In the genomic region with DNA sequence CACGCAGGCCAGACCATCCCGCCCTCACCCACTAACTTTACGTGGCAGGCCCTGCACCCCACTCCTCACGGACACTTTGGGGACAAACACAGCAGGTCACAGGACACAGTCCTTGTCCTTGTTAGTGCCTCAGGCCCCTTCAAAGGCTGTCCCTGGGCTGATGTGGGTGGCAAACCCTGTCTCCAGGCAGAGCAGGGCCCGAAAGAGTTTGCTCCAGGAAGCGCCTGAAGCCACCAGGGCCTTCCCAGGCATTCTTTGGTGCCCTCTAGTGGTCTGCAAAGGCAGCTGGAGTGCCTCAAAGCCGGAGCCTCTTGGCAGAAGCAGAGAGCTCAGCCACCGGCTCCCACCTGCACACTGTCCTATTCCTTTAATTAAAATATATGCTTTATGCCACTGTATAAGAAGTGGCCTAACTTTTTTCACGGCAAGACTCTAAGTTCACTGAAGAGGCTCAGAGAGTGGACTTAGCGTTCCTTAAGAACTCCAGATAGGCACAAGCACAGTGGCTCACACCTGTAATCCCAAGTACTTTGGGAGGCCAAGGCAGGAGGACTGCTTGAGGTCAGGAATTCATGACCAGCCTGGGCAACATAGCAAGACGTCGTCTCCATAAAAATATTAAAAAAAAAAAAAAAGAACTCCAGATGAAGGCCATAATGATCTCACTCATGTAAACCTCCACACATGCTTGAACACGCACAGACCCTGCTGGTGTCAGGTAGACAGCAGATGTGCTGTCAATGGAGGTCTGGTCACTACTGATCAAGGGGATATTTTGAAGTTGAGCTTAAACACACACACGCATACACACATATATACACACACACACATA, we compare ENCODE assay signal across 1 cellular context.
TF ChIP-seq lines count a peak whose summit lies in the region.

No MANE protein-coding gene starts in this region.

TF ChIP-seq in GM23338, 12 proteins besides CTCF, POLR2A, EP300 and RAD21 (continued from another document):
- TF ChIP-seq, protein P1, sequence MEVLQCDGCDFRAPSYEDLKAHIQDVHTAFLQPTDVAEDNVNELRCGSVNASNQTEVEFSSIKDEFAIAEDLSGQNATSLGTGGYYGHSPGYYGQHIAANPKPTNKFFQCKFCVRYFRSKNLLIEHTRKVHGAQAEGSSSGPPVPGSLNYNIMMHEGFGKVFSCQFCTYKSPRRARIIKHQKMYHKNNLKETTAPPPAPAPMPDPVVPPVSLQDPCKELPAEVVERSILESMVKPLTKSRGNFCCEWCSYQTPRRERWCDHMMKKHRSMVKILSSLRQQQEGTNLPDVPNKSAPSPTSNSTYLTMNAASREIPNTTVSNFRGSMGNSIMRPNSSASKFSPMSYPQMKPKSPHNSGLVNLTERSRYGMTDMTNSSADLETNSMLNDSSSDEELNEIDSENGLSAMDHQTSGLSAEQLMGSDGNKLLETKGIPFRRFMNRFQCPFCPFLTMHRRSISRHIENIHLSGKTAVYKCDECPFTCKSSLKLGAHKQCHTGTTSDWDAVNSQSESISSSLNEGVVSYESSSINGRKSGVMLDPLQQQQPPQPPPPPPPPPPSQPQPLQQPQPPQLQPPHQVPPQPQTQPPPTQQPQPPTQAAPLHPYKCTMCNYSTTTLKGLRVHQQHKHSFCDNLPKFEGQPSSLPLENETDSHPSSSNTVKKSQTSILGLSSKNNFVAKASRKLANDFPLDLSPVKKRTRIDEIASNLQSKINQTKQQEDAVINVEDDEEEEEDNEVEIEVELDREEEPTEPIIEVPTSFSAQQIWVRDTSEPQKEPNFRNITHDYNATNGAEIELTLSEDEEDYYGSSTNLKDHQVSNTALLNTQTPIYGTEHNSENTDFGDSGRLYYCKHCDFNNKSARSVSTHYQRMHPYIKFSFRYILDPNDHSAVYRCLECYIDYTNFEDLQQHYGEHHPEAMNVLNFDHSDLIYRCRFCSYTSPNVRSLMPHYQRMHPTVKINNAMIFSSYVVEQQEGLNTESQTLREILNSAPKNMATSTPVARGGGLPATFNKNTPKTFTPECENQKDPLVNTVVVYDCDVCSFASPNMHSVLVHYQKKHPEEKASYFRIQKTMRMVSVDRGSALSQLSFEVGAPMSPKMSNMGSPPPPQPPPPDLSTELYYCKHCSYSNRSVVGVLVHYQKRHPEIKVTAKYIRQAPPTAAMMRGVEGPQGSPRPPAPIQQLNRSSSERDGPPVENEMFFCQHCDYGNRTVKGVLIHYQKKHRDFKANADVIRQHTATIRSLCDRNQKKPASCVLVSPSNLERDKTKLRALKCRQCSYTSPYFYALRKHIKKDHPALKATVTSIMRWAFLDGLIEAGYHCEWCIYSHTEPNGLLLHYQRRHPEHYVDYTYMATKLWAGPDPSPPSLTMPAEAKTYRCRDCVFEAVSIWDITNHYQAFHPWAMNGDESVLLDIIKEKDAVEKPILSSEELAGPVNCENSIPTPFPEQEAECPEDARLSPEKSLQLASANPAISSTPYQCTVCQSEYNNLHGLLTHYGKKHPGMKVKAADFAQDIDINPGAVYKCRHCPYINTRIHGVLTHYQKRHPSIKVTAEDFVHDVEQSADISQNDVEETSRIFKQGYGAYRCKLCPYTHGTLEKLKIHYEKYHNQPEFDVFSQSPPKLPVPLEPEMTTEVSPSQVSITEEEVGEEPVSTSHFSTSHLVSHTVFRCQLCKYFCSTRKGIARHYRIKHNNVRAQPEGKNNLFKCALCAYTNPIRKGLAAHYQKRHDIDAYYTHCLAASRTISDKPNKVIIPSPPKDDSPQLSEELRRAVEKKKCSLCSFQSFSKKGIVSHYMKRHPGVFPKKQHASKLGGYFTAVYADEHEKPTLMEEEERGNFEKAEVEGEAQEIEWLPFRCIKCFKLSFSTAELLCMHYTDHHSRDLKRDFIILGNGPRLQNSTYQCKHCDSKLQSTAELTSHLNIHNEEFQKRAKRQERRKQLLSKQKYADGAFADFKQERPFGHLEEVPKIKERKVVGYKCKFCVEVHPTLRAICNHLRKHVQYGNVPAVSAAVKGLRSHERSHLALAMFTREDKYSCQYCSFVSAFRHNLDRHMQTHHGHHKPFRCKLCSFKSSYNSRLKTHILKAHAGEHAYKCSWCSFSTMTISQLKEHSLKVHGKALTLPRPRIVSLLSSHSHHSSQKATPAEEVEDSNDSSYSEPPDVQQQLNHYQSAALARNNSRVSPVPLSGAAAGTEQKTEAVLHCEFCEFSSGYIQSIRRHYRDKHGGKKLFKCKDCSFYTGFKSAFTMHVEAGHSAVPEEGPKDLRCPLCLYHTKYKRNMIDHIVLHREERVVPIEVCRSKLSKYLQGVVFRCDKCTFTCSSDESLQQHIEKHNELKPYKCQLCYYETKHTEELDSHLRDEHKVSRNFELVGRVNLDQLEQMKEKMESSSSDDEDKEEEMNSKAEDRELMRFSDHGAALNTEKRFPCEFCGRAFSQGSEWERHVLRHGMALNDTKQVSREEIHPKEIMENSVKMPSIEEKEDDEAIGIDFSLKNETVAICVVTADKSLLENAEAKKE (CRISPR knock-in tag; IDR thresholded peaks at IDR 0.05), result no peak
